In genomic region chr19:32976223-32976805, GRCh38 we compare ENCODE assay signal across 8 cellular contexts. TPM values are rescaled to one million over a fixed set of nuclear protein-coding genes. Genes with fewer than 3 reads are reported as not detected.
DNase-seq lines count a peak whose midpoint lies in the region; ATAC-seq, FAIRE-seq and TF ChIP-seq lines count a peak whose summit lies in the region.

No MANE protein-coding gene starts in this region.

- H3K4me1 Mint-ChIP-seq in activated B cell treated with CpG ODN at 0.5 μM for 24 hours: peaks cover 9% of the 10 kb centered on the region
- peaks cover 11% of the 10 kb centered on the region for H3K4me1 Mint-ChIP-seq in central memory CD8-positive, alpha-beta T cell

- TF ChIP-seq CTCF in activated B cell treated with CpG ODN at 0.5 μM for 24 hours (IDR thresholded peaks at IDR 0.05): no peak
- TF ChIP-seq CTCF in left lung (IDR thresholded peaks at IDR 0.05): peak; percentile 42 to 63

- H3K27ac Mint-ChIP-seq in activated B cell treated with CpG ODN at 0.5 μM for 24 hours: no peak overlapping the region
- no peak overlapping the region for H3K27ac Mint-ChIP-seq in central memory CD8-positive, alpha-beta T cell (ENCODE audit: low read depth)

- POLR2A ChIA-PET in activated B cell treated with CpG ODN at 0.5 μM for 24 hours (lab: Charles Lee): interaction anchor here (0.5 to 0.7 kb wide), 2 partner anchors 86 to 142 kb away, joined by 3 to 4 read pairs; no protein-coding TSS in a partner anchor

- no peaks in the 10 kb centered on the region for H3K9me3 ChIP-seq in left lung

- H3K9me3 Mint-ChIP-seq in activated B cell treated with CpG ODN at 0.5 μM for 24 hours: no peaks in the 10 kb centered on the region
- H3K9me3 Mint-ChIP-seq in central memory CD8-positive, alpha-beta T cell: no peaks in the 10 kb centered on the region

- H3K4me1 ChIP-seq in left lung: peaks cover 0 to 26% of the 10 kb centered on the region in 2 donors

- H3K36me3 ChIP-seq in left lung: no peaks in the 10 kb centered on the region

- CTCF ChIA-PET in activated B cell treated with CpG ODN at 0.5 μM for 24 hours (lab: Charles Lee): interaction anchor here (1.3 to 1.8 kb wide), 2 partner anchors 9 to 143 kb away, joined by 5 to 7 read pairs; no protein-coding TSS in a partner anchor

- intact Hi-C loops in activated B cell treated with CpG ODN at 0.5 μM for 24 hours (cut with micrococcal nuclease): no loop called here
- intact Hi-C loops in left lung (cut with DNase I): no loop called here

- H3K4me3 Mint-ChIP-seq in activated B cell treated with CpG ODN at 0.5 μM for 24 hours: no peak overlapping the region
- H3K4me3 Mint-ChIP-seq in central memory CD8-positive, alpha-beta T cell: no peak overlapping the region

- ATAC-seq in activated B cell treated with CpG ODN at 0.5 μM for 24 hours (ENCODE audit: low read depth) (no peak), left lung (peak; percentile 23), GM19452 (IDR thresholded peaks at IDR 0.05; ENCODE audit: unreplicated experiment) (no peak)
- no peak for ATAC-seq in central memory CD8-positive, alpha-beta T cell (replicated peaks; ENCODE audit: extremely low read depth, poor library complexity, severe bottlenecking)

- no peaks in the 10 kb centered on the region for H3K27me3 ChIP-seq in left lung

- TF ChIP-seq POLR2A in GM12891 (IDR thresholded peaks at IDR 0.05; ENCODE audit: low read depth, low read length): no peak

- no peak overlapping the region for H3K27ac ChIP-seq in left lung

- no peak for FAIRE-seq in GM12891 (lab: Jason Lieb, UNC)

- no peaks in the 10 kb centered on the region for H3K27me3 Mint-ChIP-seq in activated B cell treated with CpG ODN at 0.5 μM for 24 hours
- H3K27me3 Mint-ChIP-seq in central memory CD8-positive, alpha-beta T cell: no peaks in the 10 kb centered on the region

- no peak overlapping the region for H3K4me3 ChIP-seq in left lung

- DNase-seq in A172 (ENCODE audit: low spot score): peak; percentile 60
- DNase-seq in GM12891 (ENCODE audit: insufficient read length, low spot score): peak; percentile 44
- DNase-seq in NCI-H2196 (lab: John Stamatoyannopoulos, UW; ENCODE audit: unreplicated experiment): peak; percentile 85
- DNase-seq in activated B cell treated with CpG ODN at 0.5 μM for 24 hours: peak; percentile 24
- DNase-seq in central memory CD8-positive, alpha-beta T cell (ENCODE audit: low spot score in 2 of 2): peak; percentile 38 to 58
- peak in 1 of 2 donors; percentile 73 for DNase-seq in left lung
- peak; percentile 20 to 61 (median 31) for DNase-seq in stimulated activated CD4-positive, alpha-beta T cell treated with anti-CD3 and anti-CD28 coated beads, TNF-alpha, amount 100 ng/mL, for 1 hour (ENCODE audit: low read depth in 3 of 3, low spot score in 1 of 3)

- H3K36me3 Mint-ChIP-seq in activated B cell treated with CpG ODN at 0.5 μM for 24 hours (ENCODE audit: low read depth): peaks cover 9% of the 10 kb centered on the region
- H3K36me3 Mint-ChIP-seq in central memory CD8-positive, alpha-beta T cell (ENCODE audit: insufficient read depth): peaks cover 9% of the 10 kb centered on the region

TF ChIP-seq in GM12891, 5 proteins besides CTCF, POLR2A, EP300 and RAD21:
- TF ChIP-seq POU2F2 (IDR thresholded peaks at IDR 0.05; ENCODE audit: low read depth, low read length) (no peak), POLR2AphosphoS5 (IDR thresholded peaks at IDR 0.05; ENCODE audit: low read depth, low read length) (no peak), TAF1 (IDR thresholded peaks at IDR 0.05; ENCODE audit: low read depth, low read length) (no peak), SPI1 (IDR thresholded peaks at IDR 0.05; ENCODE audit: low read depth, low read length) (no peak), PAX5 (IDR thresholded peaks at IDR 0.05; ENCODE audit: insufficient read depth, low read length, severe bottlenecking) (no peak)
TF ChIP-seq in GM12891: peak in this region for 0.

RNA-seq across cellular contexts. Expression of gene FAAP24, which starts 4.3 kb away (rescaled TPM):
- 10.4 and 12.7 TPM in 2 replicates for total RNA-seq in A172 (2014; rRNA removed; shearing (Covaris generic))
- polyA plus RNA-seq in GM12891 (2012; ENCODE audit: low read depth, missing spikeins): 3.4 TPM
- total RNA-seq in activated B cell treated with CpG ODN at 0.5 μM for 24 hours: 3.7 and 4.3 TPM in 2 replicates
- 1 to 10 TPM; 2.7 to 4.8 TPM for total RNA-seq in left lung

RNA-seq across cellular contexts. Expression of gene CEP89, which starts 4.6 kb away (rescaled TPM):
- 34.8 and 35.9 TPM in 2 replicates for total RNA-seq in A172 (2014; rRNA removed; shearing (Covaris generic))
- polyA plus RNA-seq in GM12891 (2012; ENCODE audit: low read depth, missing spikeins): 10.9 TPM
- total RNA-seq in activated B cell treated with CpG ODN at 0.5 μM for 24 hours (16.4 and 19.4 TPM in 2 replicates), left lung (10 to 100 TPM; 19.1 to 22.4 TPM)
